ENCODE assay signal across 1 cellular context in the genomic region with DNA sequence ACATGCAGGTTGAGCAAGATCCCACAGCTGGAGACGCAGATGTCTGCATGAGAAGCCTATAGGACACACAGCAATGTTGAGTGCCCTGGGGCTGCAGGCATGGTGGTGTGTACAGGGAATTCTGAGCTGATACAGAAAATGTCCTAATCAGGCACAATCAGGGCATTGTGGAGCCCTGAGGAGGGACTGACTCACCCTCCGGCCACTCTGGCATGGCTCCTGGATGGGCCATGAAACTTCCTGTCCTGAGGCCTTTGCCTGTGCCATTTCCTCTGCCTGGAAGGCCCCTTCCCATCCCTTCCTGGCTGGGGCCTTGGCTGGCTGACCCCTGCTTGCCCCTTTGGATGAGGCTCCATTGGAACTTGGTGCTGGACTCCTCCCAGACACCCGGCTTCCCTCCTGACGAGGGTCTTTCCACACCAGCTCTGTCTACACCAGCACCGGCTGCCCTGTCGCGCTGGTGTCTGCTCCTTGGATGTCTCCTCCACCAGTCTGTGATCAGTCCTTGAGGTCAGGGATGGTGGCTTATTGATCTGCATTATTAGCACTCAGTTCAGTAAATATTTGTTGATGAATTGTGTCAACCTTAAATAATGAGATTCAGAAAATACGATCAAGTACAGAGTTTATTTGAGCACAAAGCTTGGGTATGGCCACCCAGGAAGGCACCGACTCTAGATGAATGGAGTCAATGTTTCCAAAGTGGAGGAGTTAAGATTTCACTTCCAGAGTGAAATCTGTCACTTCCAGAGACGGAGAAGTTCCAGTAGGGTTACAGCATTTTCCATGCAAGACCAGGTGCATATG.
TF ChIP-seq lines count a peak whose summit lies in the region.

No MANE protein-coding gene starts in this region.

TF ChIP-seq in SK-N-SH, 30 proteins besides CTCF, POLR2A, EP300 and RAD21 (continued from another document):
- TF ChIP-seq, protein P1, sequence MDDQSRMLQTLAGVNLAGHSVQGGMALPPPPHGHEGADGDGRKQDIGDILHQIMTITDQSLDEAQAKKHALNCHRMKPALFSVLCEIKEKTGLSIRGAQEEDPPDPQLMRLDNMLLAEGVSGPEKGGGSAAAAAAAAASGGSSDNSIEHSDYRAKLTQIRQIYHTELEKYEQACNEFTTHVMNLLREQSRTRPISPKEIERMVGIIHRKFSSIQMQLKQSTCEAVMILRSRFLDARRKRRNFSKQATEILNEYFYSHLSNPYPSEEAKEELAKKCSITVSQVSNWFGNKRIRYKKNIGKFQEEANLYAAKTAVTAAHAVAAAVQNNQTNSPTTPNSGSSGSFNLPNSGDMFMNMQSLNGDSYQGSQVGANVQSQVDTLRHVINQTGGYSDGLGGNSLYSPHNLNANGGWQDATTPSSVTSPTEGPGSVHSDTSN (IDR thresholded peaks at IDR 0.05), result peak; percentile 48; the same call in 1 of the 2 replicates
- TF ChIP-seq POLR2AphosphoS5 (IDR thresholded peaks at IDR 0.05; ENCODE audit: low read depth, low read length), result no peak
- peak; percentile 78 for TF ChIP-seq NFIC (IDR thresholded peaks at IDR 0.05; ENCODE audit: borderline replicate concordance)
- TF ChIP-seq, protein P2, sequence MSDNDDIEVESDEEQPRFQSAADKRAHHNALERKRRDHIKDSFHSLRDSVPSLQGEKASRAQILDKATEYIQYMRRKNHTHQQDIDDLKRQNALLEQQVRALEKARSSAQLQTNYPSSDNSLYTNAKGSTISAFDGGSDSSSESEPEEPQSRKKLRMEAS (IDR thresholded peaks at IDR 0.05; ENCODE audit: low read depth), result 0 out of 2 replicates have a peak, but pooled peaks have one; percentile 50
- TF ChIP-seq RFX5 (IDR thresholded peaks at IDR 0.05; ENCODE audit: low read length), result no peak
- TF ChIP-seq, protein P3, sequence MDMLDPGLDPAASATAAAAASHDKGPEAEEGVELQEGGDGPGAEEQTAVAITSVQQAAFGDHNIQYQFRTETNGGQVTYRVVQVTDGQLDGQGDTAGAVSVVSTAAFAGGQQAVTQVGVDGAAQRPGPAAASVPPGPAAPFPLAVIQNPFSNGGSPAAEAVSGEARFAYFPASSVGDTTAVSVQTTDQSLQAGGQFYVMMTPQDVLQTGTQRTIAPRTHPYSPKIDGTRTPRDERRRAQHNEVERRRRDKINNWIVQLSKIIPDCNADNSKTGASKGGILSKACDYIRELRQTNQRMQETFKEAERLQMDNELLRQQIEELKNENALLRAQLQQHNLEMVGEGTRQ (IDR thresholded peaks at IDR 0.05; ENCODE audit: borderline replicate concordance, low read depth, low read length), result no peak
- TF ChIP-seq, protein P4, sequence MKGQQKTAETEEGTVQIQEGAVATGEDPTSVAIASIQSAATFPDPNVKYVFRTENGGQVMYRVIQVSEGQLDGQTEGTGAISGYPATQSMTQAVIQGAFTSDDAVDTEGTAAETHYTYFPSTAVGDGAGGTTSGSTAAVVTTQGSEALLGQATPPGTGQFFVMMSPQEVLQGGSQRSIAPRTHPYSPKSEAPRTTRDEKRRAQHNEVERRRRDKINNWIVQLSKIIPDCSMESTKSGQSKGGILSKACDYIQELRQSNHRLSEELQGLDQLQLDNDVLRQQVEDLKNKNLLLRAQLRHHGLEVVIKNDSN (IDR thresholded peaks at IDR 0.05; ENCODE audit: borderline replicate concordance, low read depth), result no peak
- TF ChIP-seq MEF2A (IDR thresholded peaks at IDR 0.05; ENCODE audit: borderline replicate concordance, low read depth), result no peak
- TF ChIP-seq, protein P5, sequence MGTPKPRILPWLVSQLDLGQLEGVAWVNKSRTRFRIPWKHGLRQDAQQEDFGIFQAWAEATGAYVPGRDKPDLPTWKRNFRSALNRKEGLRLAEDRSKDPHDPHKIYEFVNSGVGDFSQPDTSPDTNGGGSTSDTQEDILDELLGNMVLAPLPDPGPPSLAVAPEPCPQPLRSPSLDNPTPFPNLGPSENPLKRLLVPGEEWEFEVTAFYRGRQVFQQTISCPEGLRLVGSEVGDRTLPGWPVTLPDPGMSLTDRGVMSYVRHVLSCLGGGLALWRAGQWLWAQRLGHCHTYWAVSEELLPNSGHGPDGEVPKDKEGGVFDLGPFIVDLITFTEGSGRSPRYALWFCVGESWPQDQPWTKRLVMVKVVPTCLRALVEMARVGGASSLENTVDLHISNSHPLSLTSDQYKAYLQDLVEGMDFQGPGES (IDR thresholded peaks at IDR 0.05; ENCODE audit: low read depth, low read length), result no peak
- TF ChIP-seq RXRA (IDR thresholded peaks at IDR 0.05; ENCODE audit: borderline replicate concordance, low read depth), result peak; percentile 92
- no peak for TF ChIP-seq FOXJ3 (CRISPR knock-in tag; IDR thresholded peaks at IDR 0.05)
- 0 out of 2 replicates have a peak, but pooled peaks have one; percentile 28 for TF ChIP-seq RCOR1 (IDR thresholded peaks at IDR 0.05; ENCODE audit: low read length)
- TF ChIP-seq TCF12 (IDR thresholded peaks at IDR 0.05), result peak; percentile 79
- TF ChIP-seq TAF1 (IDR thresholded peaks at IDR 0.05; ENCODE audit: borderline replicate concordance, low read depth, low read length), result no peak
- TF ChIP-seq JUND (IDR thresholded peaks at IDR 0.05), result peak; percentile 63
- TF ChIP-seq, protein P6, sequence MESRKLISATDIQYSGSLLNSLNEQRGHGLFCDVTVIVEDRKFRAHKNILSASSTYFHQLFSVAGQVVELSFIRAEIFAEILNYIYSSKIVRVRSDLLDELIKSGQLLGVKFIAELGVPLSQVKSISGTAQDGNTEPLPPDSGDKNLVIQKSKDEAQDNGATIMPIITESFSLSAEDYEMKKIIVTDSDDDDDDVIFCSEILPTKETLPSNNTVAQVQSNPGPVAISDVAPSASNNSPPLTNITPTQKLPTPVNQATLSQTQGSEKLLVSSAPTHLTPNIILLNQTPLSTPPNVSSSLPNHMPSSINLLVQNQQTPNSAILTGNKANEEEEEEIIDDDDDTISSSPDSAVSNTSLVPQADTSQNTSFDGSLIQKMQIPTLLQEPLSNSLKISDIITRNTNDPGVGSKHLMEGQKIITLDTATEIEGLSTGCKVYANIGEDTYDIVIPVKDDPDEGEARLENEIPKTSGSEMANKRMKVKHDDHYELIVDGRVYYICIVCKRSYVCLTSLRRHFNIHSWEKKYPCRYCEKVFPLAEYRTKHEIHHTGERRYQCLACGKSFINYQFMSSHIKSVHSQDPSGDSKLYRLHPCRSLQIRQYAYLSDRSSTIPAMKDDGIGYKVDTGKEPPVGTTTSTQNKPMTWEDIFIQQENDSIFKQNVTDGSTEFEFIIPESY (IDR thresholded peaks at IDR 0.05; ENCODE audit: borderline replicate concordance, low read depth), result no peak
